In the genomic region with DNA sequence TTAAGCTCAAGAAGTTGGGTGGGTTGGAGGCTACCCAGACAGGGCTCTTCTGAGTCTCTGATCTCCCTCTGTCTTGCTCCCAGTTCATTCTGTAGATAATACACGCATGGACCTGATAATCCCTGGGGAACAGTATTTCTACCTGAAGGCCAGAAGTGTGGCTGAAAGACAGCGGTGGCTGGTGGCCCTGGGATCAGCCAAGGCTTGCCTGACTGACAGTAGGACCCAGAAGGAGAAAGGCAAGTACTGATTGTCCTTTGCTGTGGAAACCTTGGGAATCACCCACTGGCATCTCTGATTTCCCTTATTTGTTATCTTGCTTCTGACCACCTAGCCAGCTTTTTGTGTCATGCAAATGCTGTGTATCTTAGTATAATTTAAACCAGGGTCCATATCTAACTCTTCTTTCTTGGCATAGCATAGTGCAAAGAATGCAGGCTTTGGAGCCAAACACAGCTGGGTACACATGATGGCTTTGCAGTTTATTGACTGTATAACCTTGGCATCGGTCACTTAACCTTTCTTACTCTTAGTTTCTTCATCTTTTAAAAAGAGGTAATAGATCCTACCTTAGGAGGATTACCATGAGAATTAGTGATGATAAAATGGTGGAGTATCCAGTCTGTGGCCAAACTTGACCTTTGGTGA, we compare ENCODE assay signal across 17 cellular contexts.
"Had no signal": no experiment of that assay in that cellular context is flagged by ENCODE, and none has a peak within 500 bp of the region (broad histone marks: within the 10 kb centered on the region; RNA-seq: fewer than 3 reads in every experiment).

No MANE protein-coding gene starts in this region.

- H3K4me1 ChIP-seq: prostate gland, right atrium auricular region, sigmoid colon, thyroid gland had no signal

- ATAC-seq: mucosa of descending colon; natural killer cell treated with Interleukin-12 subunit alpha and Interleukin-12 subunit beta and Interleukin-15 and Interleukin-18, amount 100 ng/mL, for 72 hours; stimulated activated effector memory CD8-positive, alpha-beta T cell treated with anti-CD3 and anti-CD28 coated beads, Interleukin-12 subunit alpha, Interleukin-12 subunit beta, amount 100 ng/mL, for 72 hours had no signal

- H3K27me3 ChIP-seq: dorsolateral prefrontal cortex, neutrophil, right atrium auricular region, sigmoid colon, stomach, thyroid gland had no signal

- H3K27ac ChIP-seq: dorsolateral prefrontal cortex, neutrophil, prostate gland, right atrium auricular region, sigmoid colon, stomach, thyroid gland had no signal

- H3K9me3 ChIP-seq: mucosa of descending colon, neutrophil, prostate gland, right atrium auricular region, sigmoid colon, stomach, thyroid gland had no signal

- H3K36me3 ChIP-seq: neutrophil, prostate gland had no signal

- DNase-seq: dorsolateral prefrontal cortex; effector CD4-positive, alpha-beta T cell; mesenchymal stem cell; mucosa of descending colon; naive B cell; sigmoid colon; stimulated activated CD4-positive, alpha-beta T cell treated with anti-CD3 and anti-CD28 coated beads, Interleukin-2, amount 100 ng/mL, for 24 hours; stimulated activated CD4-positive, alpha-beta T cell treated with anti-CD3 and anti-CD28 coated beads, Interleukin-4, amount 100 ng/mL, for 24 hours; stimulated activated naive CD4-positive, alpha-beta T cell treated with Interleukin-2 at 50 U/mL for 16 hours; stomach; thyroid gland; trophoblast cell had no signal

- H3K4me3 ChIP-seq: dorsolateral prefrontal cortex, mucosa of descending colon, prostate gland, right atrium auricular region, sigmoid colon, stomach, thyroid gland had no signal
